In genomic region chr2:76895469-76895868, GRCh38 we compare ENCODE assay signal across 16 cellular contexts.
A peak's percentile ranks its signal among the peaks of the same experiment; 100 is the strongest.
DNase-seq lines count a peak whose midpoint lies in the region; ATAC-seq, FAIRE-seq and TF ChIP-seq lines count a peak whose summit lies in the region.
"Had no signal": no experiment of that assay in that cellular context is flagged by ENCODE, and none has a peak within 500 bp of the region (broad histone marks: within the 10 kb centered on the region; RNA-seq: fewer than 3 reads in every experiment).

No MANE protein-coding gene starts in this region.

- no peaks in the 10 kb centered on the region for H3K27me3 ChIP-seq in H1 (replicated peaks in 1 of 4; ENCODE audit: control insufficient read depth in 3 of 4, extremely low read depth in 1 of 4, insufficient read depth in 3 of 4, low read length in 3 of 4)
- no peaks in the 10 kb centered on the region for H3K27me3 ChIP-seq in psoas muscle (ENCODE audit: insufficient read depth in 3 of 3, low read length in 2 of 3)
- H3K27me3 ChIP-seq: MG63 had no signal

- H2BK20ac ChIP-seq in H1 (ENCODE audit: low read length): no peak overlapping the region

- H3K4me1 Mint-ChIP-seq in nephron progenitor cell (no peaks in the 10 kb centered on the region), WTC11 (no peaks in the 10 kb centered on the region)
- H3K4me1 Mint-ChIP-seq: B cell had no signal

- FAIRE-seq in H1 (lab: Jason Lieb, UNC): peak; percentile 45
- FAIRE-seq: HTR-8/SVneo had no signal

- H4K91ac ChIP-seq in H1 (replicated peaks; ENCODE audit: insufficient read length, low read length): no peak overlapping the region

- H3K4me3 ChIP-seq in H1 (ENCODE audit: extremely low read depth in 1 of 4, insufficient read depth in 2 of 4, low read depth in 3 of 4, low read length in 4 of 4): no peak overlapping the region
- H3K4me3 ChIP-seq in psoas muscle: no peak overlapping the region
- H3K4me3 ChIP-seq: MG63 had no signal

- H4K20me1 ChIP-seq in H1 (replicated peaks in 1 of 2; ENCODE audit: control insufficient read depth in 1 of 2, insufficient read depth in 2 of 2, low read length in 2 of 2): no peaks in the 10 kb centered on the region

- no peaks in the 10 kb centered on the region for H3K9me3 Mint-ChIP-seq in nephron progenitor cell
- no peaks in the 10 kb centered on the region for H3K9me3 Mint-ChIP-seq in WTC11

- POLR2A ChIA-PET in H1 (lab: Charles Lee; ENCODE audit: partially characterized antibody) (no interaction called here), WTC11 (lab: Charles Lee) (no interaction called here), GM10248 (lab: Yijun Ruan, JAX) (no interaction called here)

- 95% methylated on average over 6 of the region's 6 CpGs; no CpG with 5 or more reads in 1 of the 2 experiments for WGBS in H1 (ENCODE audit: extremely low coverage in 1 of 2, insufficient coverage in 1 of 2, insufficient read length in 1 of 2, insufficient replicate concordance in 2 of 2, low coverage in 1 of 2, low lambda C conversion rate in 2 of 2, missing lambda C conversion rate in 1 of 2), 2 experiments
- WGBS in psoas muscle, 3 donors: 87 to 90% (median 90%) methylated on average over 6 of the region's 6 CpGs

- no peaks in the 10 kb centered on the region for H3K23me2 ChIP-seq in H1 (ENCODE audit: low read depth, low read length)

- no peak overlapping the region for H3K56ac ChIP-seq in H1 (replicated peaks; ENCODE audit: insufficient read length, low read depth, low read length)

- no peak overlapping the region for H3K4ac ChIP-seq in H1 (replicated peaks; ENCODE audit: insufficient read length, low read depth, low read length)

- no peaks in the 10 kb centered on the region for H3K79me2 ChIP-seq in H1 (ENCODE audit: control insufficient read depth in 1 of 2, insufficient read depth in 2 of 2, low read length in 2 of 2)

- H3K27ac Mint-ChIP-seq in nephron progenitor cell (peak overlapping the region; percentile 31), WTC11 (no peak overlapping the region)
- H3K27ac Mint-ChIP-seq: B cell; CD4-positive, alpha-beta T cell had no signal

- intact Hi-C loops in psoas muscle (cut with DNase I): no loop called here

- H2AFZ ChIP-seq in H1 (ENCODE audit: low read length): no peak overlapping the region

- in situ Hi-C loops in Caki2 (cut with HindIII; ENCODE audit: low pct_unique_long_range_greater_than_20kb, low sequenced_read_pairs): no loop called here

- H3K27ac ChIP-seq in H1 (ENCODE audit: low read depth, low read length) (no peak overlapping the region), psoas muscle (no peak overlapping the region)

- H2BK15ac ChIP-seq in H1 (ENCODE audit: low read length): no peak overlapping the region

- no peak overlapping the region for H3K18ac ChIP-seq in H1 (ENCODE audit: extremely low read depth, low read length)

- H3K9ac ChIP-seq in H1 (replicated peaks in 1 of 4; ENCODE audit: extremely low read depth in 1 of 4, low read depth in 3 of 4, low read length in 3 of 4): no peak overlapping the region

- H2BK5ac ChIP-seq in H1 (ENCODE audit: low read depth, low read length): no peak overlapping the region

- no peak overlapping the region for H3K4me2 ChIP-seq in H1 (ENCODE audit: insufficient read depth in 1 of 2, low read depth in 2 of 2, low read length in 2 of 2)

- CTCF ChIA-PET in H1 (lab: Charles Lee; ENCODE audit: partially characterized antibody) (no interaction called here), WTC11 (lab: Charles Lee) (no interaction called here), GM10248 (lab: Yijun Ruan, JAX) (no interaction called here)

- H3K4me3 Mint-ChIP-seq in nephron progenitor cell: no peak overlapping the region
- no peak overlapping the region for H3K4me3 Mint-ChIP-seq in WTC11
- H3K4me3 Mint-ChIP-seq: B cell; CD4-positive, alpha-beta T cell had no signal

- H3K9me3 ChIP-seq in H1 (ENCODE audit: insufficient read depth in 2 of 2, low read depth in 1 of 2, low read length in 1 of 2): no peaks in the 10 kb centered on the region
- H3K9me3 ChIP-seq in psoas muscle: no peaks in the 10 kb centered on the region
- H3K9me3 ChIP-seq: MG63 had no signal

- no peak overlapping the region for H3K14ac ChIP-seq in H1 (ENCODE audit: insufficient read length)

- no peak for TF ChIP-seq POLR2A in H1 (IDR thresholded peaks at IDR 0.05; ENCODE audit: control extremely low read depth in 1 of 2, low read depth in 2 of 2, low read length in 2 of 2)

- H3K36me3 ChIP-seq in H1 (ENCODE audit: control insufficient read depth in 2 of 4, insufficient read depth in 4 of 4, low read length in 3 of 4) (no peaks in the 10 kb centered on the region), psoas muscle (ENCODE audit: insufficient read depth in 1 of 2, low read depth in 1 of 2) (no peaks in the 10 kb centered on the region)
- H3K36me3 ChIP-seq: MG63 had no signal

- H2BK12ac ChIP-seq in H1 (ENCODE audit: low read depth, low read length): no peak overlapping the region

- no peak overlapping the region for H2BK120ac ChIP-seq in H1 (replicated peaks; ENCODE audit: low read depth, low read length)

- no peak for TF ChIP-seq RAD21 in H1 (IDR thresholded peaks at IDR 0.05 in 1 of 2, conservative IDR thresholded peaks at IDR 0.05 in 1 of 2; ENCODE audit: low read depth in 2 of 2, low read length in 2 of 2)

- ATAC-seq in WTC11 (no peak), psoas muscle (no peak)

- H2AK5ac ChIP-seq in H1 (ENCODE audit: low read depth, low read length): no peak overlapping the region

- peak; percentile 23 for DNase-seq in Caki2 (ENCODE audit: low read depth)
- DNase-seq in NCI-H2171 (lab: John Stamatoyannopoulos, UW): peak; percentile 25
- no peak for DNase-seq in H1 (ENCODE audit: low read depth in 1 of 2, low spot score in 2 of 2)
- no peak for DNase-seq in nephron progenitor cell
- DNase-seq in WTC11 (ENCODE audit: low spot score): no peak
- no peak for DNase-seq in psoas muscle
- no peak for DNase-seq in GM10248 (ENCODE audit: extremely low spot score)
- DNase-seq: CD4-positive, alpha-beta T cell; DMS79 treated with DMSO at 0.1 percent for 48 hours; GDM1; KBM-7; MG63; NCI-H1105; NCI-H1694 treated with DMSO at 0.1 percent for 48 hours had no signal

- no peak overlapping the region for H4K8ac ChIP-seq in H1 (ENCODE audit: extremely low read depth, insufficient read depth, low read length)

- H3K4me1 ChIP-seq in H1 (replicated peaks in 1 of 4; ENCODE audit: control insufficient read depth in 3 of 4, insufficient read depth in 4 of 4, low read length in 3 of 4) (no peaks in the 10 kb centered on the region), psoas muscle (no peaks in the 10 kb centered on the region)

- H3K36me3 Mint-ChIP-seq in nephron progenitor cell (ENCODE audit: low read depth) (no peaks in the 10 kb centered on the region), WTC11 (no peaks in the 10 kb centered on the region)

- no peak overlapping the region for H3K23ac ChIP-seq in H1 (ENCODE audit: insufficient read length)

- no peaks in the 10 kb centered on the region for H3K79me1 ChIP-seq in H1 (ENCODE audit: low read depth, low read length)

- no peak for TF ChIP-seq EP300 in H1 (IDR thresholded peaks at IDR 0.05; ENCODE audit: borderline replicate concordance in 1 of 2, low read depth in 2 of 2, low read length in 2 of 2)

- no peak overlapping the region for H4K5ac ChIP-seq in H1 (ENCODE audit: insufficient read length, low read depth, low read length)

- TF ChIP-seq CTCF in H1 (IDR thresholded peaks at IDR 0.05; ENCODE audit: control extremely low read depth in 1 of 3, insufficient read depth in 1 of 3, low read depth in 1 of 3, low read length in 3 of 3) (no peak), nephron progenitor cell (IDR thresholded peaks at IDR 0.05) (no peak), WTC11 (IDR thresholded peaks at IDR 0.05) (no peak), psoas muscle (IDR thresholded peaks at IDR 0.05) (no peak), GM10248 (IDR thresholded peaks at IDR 0.05; ENCODE audit: control extremely low read depth, extremely low read depth, low read depth, missing control alignments) (no peak)

- H3K27me3 Mint-ChIP-seq in nephron progenitor cell (ENCODE audit: low read depth, poor library complexity): no peaks in the 10 kb centered on the region
- H3K27me3 Mint-ChIP-seq in WTC11 (ENCODE audit: low read depth): no peaks in the 10 kb centered on the region
- H3K27me3 Mint-ChIP-seq: B cell; CD4-positive, alpha-beta T cell had no signal

TF ChIP-seq in H1, 55 proteins besides CTCF, POLR2A, EP300 and RAD21:
- TF ChIP-seq CEBPB (IDR thresholded peaks at IDR 0.05; ENCODE audit: low read depth, low read length): peak; percentile 90
- TF ChIP-seq JUN (IDR thresholded peaks at IDR 0.05; ENCODE audit: low read depth, low read length): no peak

TF ChIP-seq in WTC11, 78 proteins besides CTCF, POLR2A, EP300 and RAD21 (continues in another document):
- TF ChIP-seq MYBL2 (CRISPR knock-in tag; IDR thresholded peaks at IDR 0.05): no peak
- TF ChIP-seq, protein P1, sequence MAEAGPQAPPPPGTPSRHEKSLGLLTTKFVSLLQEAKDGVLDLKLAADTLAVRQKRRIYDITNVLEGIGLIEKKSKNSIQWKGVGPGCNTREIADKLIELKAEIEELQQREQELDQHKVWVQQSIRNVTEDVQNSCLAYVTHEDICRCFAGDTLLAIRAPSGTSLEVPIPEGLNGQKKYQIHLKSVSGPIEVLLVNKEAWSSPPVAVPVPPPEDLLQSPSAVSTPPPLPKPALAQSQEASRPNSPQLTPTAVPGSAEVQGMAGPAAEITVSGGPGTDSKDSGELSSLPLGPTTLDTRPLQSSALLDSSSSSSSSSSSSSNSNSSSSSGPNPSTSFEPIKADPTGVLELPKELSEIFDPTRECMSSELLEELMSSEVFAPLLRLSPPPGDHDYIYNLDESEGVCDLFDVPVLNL (CRISPR knock-in tag; IDR thresholded peaks at IDR 0.05; ENCODE audit: borderline replicate concordance, low read depth): no peak
- no peak for TF ChIP-seq NFYB (CRISPR knock-in tag; conservative IDR thresholded peaks at IDR 0.05; ENCODE audit: low read depth)
- no peak for TF ChIP-seq ZNF671 (CRISPR knock-in tag; IDR thresholded peaks at IDR 0.05)
- TF ChIP-seq MXD4 (CRISPR knock-in tag; IDR thresholded peaks at IDR 0.05; ENCODE audit: borderline replicate concordance): no peak
- no peak for TF ChIP-seq ELF4 (CRISPR knock-in tag; IDR thresholded peaks at IDR 0.05; ENCODE audit: low read depth)
- TF ChIP-seq PRRX2 (CRISPR knock-in tag; IDR thresholded peaks at IDR 0.05): no peak
- no peak for TF ChIP-seq GABPB1 (CRISPR knock-in tag; IDR thresholded peaks at IDR 0.05)
- TF ChIP-seq RORB (CRISPR knock-in tag; IDR thresholded peaks at IDR 0.05): no peak
- TF ChIP-seq KAT7 (CRISPR knock-in tag; IDR thresholded peaks at IDR 0.05; ENCODE audit: borderline replicate concordance): no peak

Comparison
In these comparisons a context has a peak if more than half of its experiments do, and no peak if none do; other contexts are left out.
1. DNase-seq: peak in Caki2 (single experiment) and NCI-H2171 (single experiment); none in H1 (0 of 2), nephron progenitor cell (single experiment), WTC11 (single experiment), psoas muscle (0 of 2) and GM10248 (single experiment).